ENCODE assay signal across 1 cellular context in the genomic region with DNA sequence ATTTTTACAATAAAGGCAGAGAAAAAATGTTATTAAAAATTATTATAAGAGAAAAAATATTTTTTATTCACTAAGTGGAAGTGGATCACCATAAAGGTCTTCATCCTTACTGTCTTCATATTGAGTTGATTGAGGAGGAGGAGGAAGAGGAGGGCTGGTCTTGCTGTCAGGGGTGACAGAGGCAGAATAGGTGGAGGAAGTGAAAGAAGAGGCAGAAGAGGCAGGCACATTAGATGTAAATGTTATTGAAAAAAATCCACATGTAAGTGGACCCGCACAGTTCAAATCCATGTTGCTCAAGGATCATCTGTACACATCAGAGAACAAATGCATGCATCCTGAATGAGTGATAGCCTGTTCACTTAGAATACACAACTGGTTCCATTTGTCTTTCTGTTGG.
TF ChIP-seq lines count a peak whose summit lies in the region.

No MANE protein-coding gene starts in this region.

TF ChIP-seq in IMR-90, 13 proteins besides CTCF, POLR2A, EP300 and RAD21:
- TF ChIP-seq SMC3 (IDR thresholded peaks at IDR 0.05; ENCODE audit: low read depth, low read length) (no peak), NFE2L2 (IDR thresholded peaks at IDR 0.05; ENCODE audit: low read depth, low read length) (no peak), RFX5 (IDR thresholded peaks at IDR 0.05; ENCODE audit: low read depth, low read length) (no peak), BHLHE40 (IDR thresholded peaks at IDR 0.05; ENCODE audit: low read depth, low read length) (no peak), CEBPB (IDR thresholded peaks at IDR 0.05; ENCODE audit: low read depth, low read length) (no peak), MAZ (IDR thresholded peaks at IDR 0.05; ENCODE audit: borderline replicate concordance, low read depth, low read length) (no peak), MAFK (IDR thresholded peaks at IDR 0.05; ENCODE audit: low read depth, low read length) (no peak), FOS (IDR thresholded peaks at IDR 0.05; ENCODE audit: low read depth, low read length) (no peak), MXI1 (IDR thresholded peaks at IDR 0.05; ENCODE audit: borderline replicate concordance, low read depth, low read length) (no peak), RCOR1 (IDR thresholded peaks at IDR 0.05; ENCODE audit: insufficient replicate concordance, low read length) (no peak), USF2 (IDR thresholded peaks at IDR 0.05; ENCODE audit: low read depth, low read length) (no peak), CHD1 (IDR thresholded peaks at IDR 0.05; ENCODE audit: low read depth, low read length) (no peak)
- TF ChIP-seq, protein P1, sequence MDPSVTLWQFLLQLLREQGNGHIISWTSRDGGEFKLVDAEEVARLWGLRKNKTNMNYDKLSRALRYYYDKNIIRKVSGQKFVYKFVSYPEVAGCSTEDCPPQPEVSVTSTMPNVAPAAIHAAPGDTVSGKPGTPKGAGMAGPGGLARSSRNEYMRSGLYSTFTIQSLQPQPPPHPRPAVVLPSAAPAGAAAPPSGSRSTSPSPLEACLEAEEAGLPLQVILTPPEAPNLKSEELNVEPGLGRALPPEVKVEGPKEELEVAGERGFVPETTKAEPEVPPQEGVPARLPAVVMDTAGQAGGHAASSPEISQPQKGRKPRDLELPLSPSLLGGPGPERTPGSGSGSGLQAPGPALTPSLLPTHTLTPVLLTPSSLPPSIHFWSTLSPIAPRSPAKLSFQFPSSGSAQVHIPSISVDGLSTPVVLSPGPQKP (IDR thresholded peaks at IDR 0.05; ENCODE audit: borderline replicate concordance, low read depth, low read length) = no peak
